ENCODE assay signal across 12 cellular contexts in genomic region chr3:190306513-190307163, GRCh38. TPM values are rescaled to one million over a fixed set of nuclear protein-coding genes. Genes with fewer than 3 reads are reported as not detected.
DNase-seq lines count a peak whose midpoint lies in the region; ATAC-seq, FAIRE-seq and TF ChIP-seq lines count a peak whose summit lies in the region.
"Had no signal": no experiment of that assay in that cellular context is flagged by ENCODE, and none has a peak within 500 bp of the region (broad histone marks: within the 10 kb centered on the region; RNA-seq: fewer than 3 reads in every experiment).

No MANE protein-coding gene starts in this region.

- H3K36me3 ChIP-seq in right lobe of liver = no peaks in the 10 kb centered on the region

- DNase-seq in AG20443 (ENCODE audit: low spot score) (peak; percentile 17), HTR-8/SVneo (ENCODE audit: insufficient read length, low spot score) (no peak), right lobe of liver (peak in 1 of 3 donors; percentile 83), NCI-H446 treated with DMSO at 0.1 percent for 48 hours (lab: John Stamatoyannopoulos, UW) (no peak), G401 (ENCODE audit: low spot score) (no peak), RPMI8226 (no peak)
- DNase-seq: GF-D8, mucosa of descending colon, NCI-H524 treated with DMSO at 0.1 percent for 48 hours had no signal

- TF ChIP-seq CTCF in right lobe of liver (IDR thresholded peaks at IDR 0.05) = no peak

- WGBS in right lobe of liver (ENCODE audit: insufficient coverage, low coverage, low lambda C conversion rate, missing lambda C conversion rate) = 31% methylated on average over 4 of the region's 4 CpGs

- ATAC-seq in right lobe of liver = peak; percentile 56 to 80 (median 73)
- no peak for ATAC-seq in HG03095 (IDR thresholded peaks at IDR 0.05; ENCODE audit: unreplicated experiment)
- ATAC-seq: mucosa of descending colon had no signal

- no peaks in the 10 kb centered on the region for H3K27me3 ChIP-seq in right lobe of liver

- peak; percentile 75 for FAIRE-seq in HTR-8/SVneo (lab: Jason Lieb, UNC)
- FAIRE-seq: endometrium had no signal

- H3K9me3 ChIP-seq in right lobe of liver = no peaks in the 10 kb centered on the region
- H3K9me3 ChIP-seq: mucosa of descending colon had no signal

- peaks cover 3% of the 10 kb centered on the region for H3K27me3 Mint-ChIP-seq in activated naive CD8-positive, alpha-beta T cell

- peaks cover 0 to 61% (median 20%) of the 10 kb centered on the region in 4 donors for H3K4me1 ChIP-seq in right lobe of liver

- intact Hi-C loops in right lobe of liver (cut with DNase I) = no loop called here

- peak overlapping the region; percentile 83 for H3K27ac Mint-ChIP-seq in activated naive CD8-positive, alpha-beta T cell

- peak overlapping the region; percentile 69 to 96 (median 90) for H3K27ac ChIP-seq in right lobe of liver

- peak; percentile 62 for TF ChIP-seq POLR2A in right lobe of liver (IDR thresholded peaks at IDR 0.05)

- peak overlapping the region in 2 of 3 donors; percentile 13 to 26 for H3K4me3 ChIP-seq in right lobe of liver
- H3K4me3 ChIP-seq: mucosa of descending colon had no signal

- no peaks in the 10 kb centered on the region for H3K9me3 Mint-ChIP-seq in activated naive CD8-positive, alpha-beta T cell (ENCODE audit: low read depth)

- no peaks in the 10 kb centered on the region for H3K36me3 Mint-ChIP-seq in activated naive CD8-positive, alpha-beta T cell

- in situ Hi-C loops in G401 (cut with HindIII; ENCODE audit: low sequenced_read_pairs) = no loop called here

- peaks cover 38% of the 10 kb centered on the region for H3K4me1 Mint-ChIP-seq in activated naive CD8-positive, alpha-beta T cell (ENCODE audit: low read depth)

- H3K4me3 Mint-ChIP-seq in activated naive CD8-positive, alpha-beta T cell = peak overlapping the region; percentile 57

RNA-seq across cellular contexts. Expression of gene CLDN1, which starts 15.6 kb away (rescaled TPM):
- 100 to 1,000 TPM in 5 of 6 experiments, 10 to 100 TPM in 1; 79.9 to 241 (median 135) TPM for total RNA-seq in right lobe of liver
- total RNA-seq in G401 (2014; rRNA removed; shearing (Covaris generic)) = not detected in 2 replicates

Comparison
In these comparisons a context has a peak if more than half of its experiments do, and no peak if none do; other contexts are left out.
1. RNA of gene CLDN1, which starts 15.6 kb away (total RNA-seq): 79.9 to 241 TPM in right lobe of liver; not detected in G401; every median in the first group is over 10 times any median in the second.